In genomic region chr7:1205742-1206141, GRCh38 we compare ENCODE assay signal across 19 cellular contexts. TPM values are rescaled to one million over a fixed set of nuclear protein-coding genes. Genes with fewer than 3 reads are reported as not detected.
"Had no signal": no experiment of that assay in that cellular context is flagged by ENCODE, and none has a peak within 500 bp of the region (broad histone marks: within the 10 kb centered on the region; RNA-seq: fewer than 3 reads in every experiment).

No MANE protein-coding gene starts in this region.

RNA-seq across cellular contexts. Expression of gene UNCX, which starts 26.9 kb away (rescaled TPM):
- total RNA-seq: activated naive CD4-positive, alpha-beta T cell treated with anti-CD3 and anti-CD28 coated beads for 36 hours; activated naive CD4-positive, alpha-beta T cell treated with anti-CD3 and anti-CD28 coated beads, Interleukin-2, amount 50 U/mL, for 72 hours; activated naive CD8-positive, alpha-beta T cell treated with anti-CD3 and anti-CD28 coated beads for 36 hours; activated naive CD8-positive, alpha-beta T cell treated with anti-CD3 and anti-CD28 coated beads, Interleukin-2, amount 10 ng/mL, durations not matched to agents 7 days and 5 days; activated T-cell treated with anti-CD3 and anti-CD28 coated beads, Interleukin-2, amount 50 U/mL, for 4 hours; activated T-cell treated with anti-CD3 and anti-CD28 coated beads, Interleukin-2, amount 50 U/mL, for 72 hours; activated T-helper 1 cell treated with anti-CD3 and anti-CD28 coated beads, Interleukin-12 subunit alpha, Interleukin-12 subunit beta, Interleukin-2, Interleukin-4 antibody, amounts not matched to agents 30 ng/mL and 10 ng/mL and 1 ng/mL, durations not matched to agents 14 hours and 24 hours and 36 hours; activated T-helper 17 cell treated with anti-CD3 and anti-CD28 coated beads, Interleukin-2, amount 50 U/mL, for 72 hours; activated T-helper 2 cell treated with anti-CD3 and anti-CD28 coated beads, Interferon-gamma antibody, Interleukin-2, Interleukin-4, amounts not matched to agents 10 μg/mL and 5 μg/mL and 100 μg/mL, durations not matched to agents 14 hours and 24 hours and 36 hours; adrenal gland; aorta; ascending aorta; astrocyte; body of pancreas; breast epithelium; bronchial epithelial cell; cardiac septum; chondrocyte had no signal
- polyA plus RNA-seq: adipose tissue, adrenal gland, aorta had no signal
